In the genomic region with DNA sequence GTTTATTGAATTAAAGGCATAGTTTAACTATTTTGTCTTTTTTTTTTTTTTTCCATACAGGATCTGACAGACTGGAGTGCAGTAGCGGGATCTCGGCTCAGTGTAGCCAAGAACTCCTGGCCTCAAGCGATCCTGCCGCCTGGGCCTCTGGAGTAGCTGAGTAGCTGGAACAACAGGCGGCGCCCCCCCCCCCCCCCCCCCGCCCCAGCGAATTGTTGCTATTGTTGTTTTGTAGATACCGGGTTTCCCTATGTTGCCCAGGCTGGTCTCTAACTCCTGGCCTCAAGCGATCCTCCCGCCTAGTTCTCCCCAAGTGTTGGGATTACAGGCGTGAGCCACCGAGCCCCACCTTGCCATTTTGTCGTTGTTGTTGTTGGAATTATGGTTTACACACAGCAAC, we compare ENCODE assay signal across 1 cellular context.
TF ChIP-seq lines count a peak whose summit lies in the region.

No MANE protein-coding gene starts in this region.

TF ChIP-seq in GM23338, 12 proteins besides CTCF, POLR2A, EP300 and RAD21 (continued from another document):
- TF ChIP-seq, protein P1, sequence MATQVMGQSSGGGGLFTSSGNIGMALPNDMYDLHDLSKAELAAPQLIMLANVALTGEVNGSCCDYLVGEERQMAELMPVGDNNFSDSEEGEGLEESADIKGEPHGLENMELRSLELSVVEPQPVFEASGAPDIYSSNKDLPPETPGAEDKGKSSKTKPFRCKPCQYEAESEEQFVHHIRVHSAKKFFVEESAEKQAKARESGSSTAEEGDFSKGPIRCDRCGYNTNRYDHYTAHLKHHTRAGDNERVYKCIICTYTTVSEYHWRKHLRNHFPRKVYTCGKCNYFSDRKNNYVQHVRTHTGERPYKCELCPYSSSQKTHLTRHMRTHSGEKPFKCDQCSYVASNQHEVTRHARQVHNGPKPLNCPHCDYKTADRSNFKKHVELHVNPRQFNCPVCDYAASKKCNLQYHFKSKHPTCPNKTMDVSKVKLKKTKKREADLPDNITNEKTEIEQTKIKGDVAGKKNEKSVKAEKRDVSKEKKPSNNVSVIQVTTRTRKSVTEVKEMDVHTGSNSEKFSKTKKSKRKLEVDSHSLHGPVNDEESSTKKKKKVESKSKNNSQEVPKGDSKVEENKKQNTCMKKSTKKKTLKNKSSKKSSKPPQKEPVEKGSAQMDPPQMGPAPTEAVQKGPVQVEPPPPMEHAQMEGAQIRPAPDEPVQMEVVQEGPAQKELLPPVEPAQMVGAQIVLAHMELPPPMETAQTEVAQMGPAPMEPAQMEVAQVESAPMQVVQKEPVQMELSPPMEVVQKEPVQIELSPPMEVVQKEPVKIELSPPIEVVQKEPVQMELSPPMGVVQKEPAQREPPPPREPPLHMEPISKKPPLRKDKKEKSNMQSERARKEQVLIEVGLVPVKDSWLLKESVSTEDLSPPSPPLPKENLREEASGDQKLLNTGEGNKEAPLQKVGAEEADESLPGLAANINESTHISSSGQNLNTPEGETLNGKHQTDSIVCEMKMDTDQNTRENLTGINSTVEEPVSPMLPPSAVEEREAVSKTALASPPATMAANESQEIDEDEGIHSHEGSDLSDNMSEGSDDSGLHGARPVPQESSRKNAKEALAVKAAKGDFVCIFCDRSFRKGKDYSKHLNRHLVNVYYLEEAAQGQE (IDR thresholded peaks at IDR 0.05; ENCODE audit: unreplicated experiment) = no peak
- TF ChIP-seq STAT1 (IDR thresholded peaks at IDR 0.05; ENCODE audit: unreplicated experiment) (no peak), NANOG (IDR thresholded peaks at IDR 0.05; ENCODE audit: borderline replicate concordance) (no peak), POLR2AphosphoS5 (IDR thresholded peaks at IDR 0.05; ENCODE audit: low read depth) (no peak), ZNF114 (CRISPR knock-in tag; IDR thresholded peaks at IDR 0.05) (no peak), EZH2phosphoT487 (IDR thresholded peaks at IDR 0.05; ENCODE audit: unreplicated experiment) (no peak), ZNF331 (CRISPR knock-in tag; IDR thresholded peaks at IDR 0.05; ENCODE audit: low read depth) (no peak), CREB1 (CRISPR knock-in tag; IDR thresholded peaks at IDR 0.05; ENCODE audit: low read depth) (no peak)
- TF ChIP-seq, protein P2, sequence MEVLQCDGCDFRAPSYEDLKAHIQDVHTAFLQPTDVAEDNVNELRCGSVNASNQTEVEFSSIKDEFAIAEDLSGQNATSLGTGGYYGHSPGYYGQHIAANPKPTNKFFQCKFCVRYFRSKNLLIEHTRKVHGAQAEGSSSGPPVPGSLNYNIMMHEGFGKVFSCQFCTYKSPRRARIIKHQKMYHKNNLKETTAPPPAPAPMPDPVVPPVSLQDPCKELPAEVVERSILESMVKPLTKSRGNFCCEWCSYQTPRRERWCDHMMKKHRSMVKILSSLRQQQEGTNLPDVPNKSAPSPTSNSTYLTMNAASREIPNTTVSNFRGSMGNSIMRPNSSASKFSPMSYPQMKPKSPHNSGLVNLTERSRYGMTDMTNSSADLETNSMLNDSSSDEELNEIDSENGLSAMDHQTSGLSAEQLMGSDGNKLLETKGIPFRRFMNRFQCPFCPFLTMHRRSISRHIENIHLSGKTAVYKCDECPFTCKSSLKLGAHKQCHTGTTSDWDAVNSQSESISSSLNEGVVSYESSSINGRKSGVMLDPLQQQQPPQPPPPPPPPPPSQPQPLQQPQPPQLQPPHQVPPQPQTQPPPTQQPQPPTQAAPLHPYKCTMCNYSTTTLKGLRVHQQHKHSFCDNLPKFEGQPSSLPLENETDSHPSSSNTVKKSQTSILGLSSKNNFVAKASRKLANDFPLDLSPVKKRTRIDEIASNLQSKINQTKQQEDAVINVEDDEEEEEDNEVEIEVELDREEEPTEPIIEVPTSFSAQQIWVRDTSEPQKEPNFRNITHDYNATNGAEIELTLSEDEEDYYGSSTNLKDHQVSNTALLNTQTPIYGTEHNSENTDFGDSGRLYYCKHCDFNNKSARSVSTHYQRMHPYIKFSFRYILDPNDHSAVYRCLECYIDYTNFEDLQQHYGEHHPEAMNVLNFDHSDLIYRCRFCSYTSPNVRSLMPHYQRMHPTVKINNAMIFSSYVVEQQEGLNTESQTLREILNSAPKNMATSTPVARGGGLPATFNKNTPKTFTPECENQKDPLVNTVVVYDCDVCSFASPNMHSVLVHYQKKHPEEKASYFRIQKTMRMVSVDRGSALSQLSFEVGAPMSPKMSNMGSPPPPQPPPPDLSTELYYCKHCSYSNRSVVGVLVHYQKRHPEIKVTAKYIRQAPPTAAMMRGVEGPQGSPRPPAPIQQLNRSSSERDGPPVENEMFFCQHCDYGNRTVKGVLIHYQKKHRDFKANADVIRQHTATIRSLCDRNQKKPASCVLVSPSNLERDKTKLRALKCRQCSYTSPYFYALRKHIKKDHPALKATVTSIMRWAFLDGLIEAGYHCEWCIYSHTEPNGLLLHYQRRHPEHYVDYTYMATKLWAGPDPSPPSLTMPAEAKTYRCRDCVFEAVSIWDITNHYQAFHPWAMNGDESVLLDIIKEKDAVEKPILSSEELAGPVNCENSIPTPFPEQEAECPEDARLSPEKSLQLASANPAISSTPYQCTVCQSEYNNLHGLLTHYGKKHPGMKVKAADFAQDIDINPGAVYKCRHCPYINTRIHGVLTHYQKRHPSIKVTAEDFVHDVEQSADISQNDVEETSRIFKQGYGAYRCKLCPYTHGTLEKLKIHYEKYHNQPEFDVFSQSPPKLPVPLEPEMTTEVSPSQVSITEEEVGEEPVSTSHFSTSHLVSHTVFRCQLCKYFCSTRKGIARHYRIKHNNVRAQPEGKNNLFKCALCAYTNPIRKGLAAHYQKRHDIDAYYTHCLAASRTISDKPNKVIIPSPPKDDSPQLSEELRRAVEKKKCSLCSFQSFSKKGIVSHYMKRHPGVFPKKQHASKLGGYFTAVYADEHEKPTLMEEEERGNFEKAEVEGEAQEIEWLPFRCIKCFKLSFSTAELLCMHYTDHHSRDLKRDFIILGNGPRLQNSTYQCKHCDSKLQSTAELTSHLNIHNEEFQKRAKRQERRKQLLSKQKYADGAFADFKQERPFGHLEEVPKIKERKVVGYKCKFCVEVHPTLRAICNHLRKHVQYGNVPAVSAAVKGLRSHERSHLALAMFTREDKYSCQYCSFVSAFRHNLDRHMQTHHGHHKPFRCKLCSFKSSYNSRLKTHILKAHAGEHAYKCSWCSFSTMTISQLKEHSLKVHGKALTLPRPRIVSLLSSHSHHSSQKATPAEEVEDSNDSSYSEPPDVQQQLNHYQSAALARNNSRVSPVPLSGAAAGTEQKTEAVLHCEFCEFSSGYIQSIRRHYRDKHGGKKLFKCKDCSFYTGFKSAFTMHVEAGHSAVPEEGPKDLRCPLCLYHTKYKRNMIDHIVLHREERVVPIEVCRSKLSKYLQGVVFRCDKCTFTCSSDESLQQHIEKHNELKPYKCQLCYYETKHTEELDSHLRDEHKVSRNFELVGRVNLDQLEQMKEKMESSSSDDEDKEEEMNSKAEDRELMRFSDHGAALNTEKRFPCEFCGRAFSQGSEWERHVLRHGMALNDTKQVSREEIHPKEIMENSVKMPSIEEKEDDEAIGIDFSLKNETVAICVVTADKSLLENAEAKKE (CRISPR knock-in tag; IDR thresholded peaks at IDR 0.05) = no peak
- TF ChIP-seq, protein P3, sequence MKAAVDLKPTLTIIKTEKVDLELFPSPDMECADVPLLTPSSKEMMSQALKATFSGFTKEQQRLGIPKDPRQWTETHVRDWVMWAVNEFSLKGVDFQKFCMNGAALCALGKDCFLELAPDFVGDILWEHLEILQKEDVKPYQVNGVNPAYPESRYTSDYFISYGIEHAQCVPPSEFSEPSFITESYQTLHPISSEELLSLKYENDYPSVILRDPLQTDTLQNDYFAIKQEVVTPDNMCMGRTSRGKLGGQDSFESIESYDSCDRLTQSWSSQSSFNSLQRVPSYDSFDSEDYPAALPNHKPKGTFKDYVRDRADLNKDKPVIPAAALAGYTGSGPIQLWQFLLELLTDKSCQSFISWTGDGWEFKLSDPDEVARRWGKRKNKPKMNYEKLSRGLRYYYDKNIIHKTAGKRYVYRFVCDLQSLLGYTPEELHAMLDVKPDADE (IDR thresholded peaks at IDR 0.05) = no peak
